In the genomic region with DNA sequence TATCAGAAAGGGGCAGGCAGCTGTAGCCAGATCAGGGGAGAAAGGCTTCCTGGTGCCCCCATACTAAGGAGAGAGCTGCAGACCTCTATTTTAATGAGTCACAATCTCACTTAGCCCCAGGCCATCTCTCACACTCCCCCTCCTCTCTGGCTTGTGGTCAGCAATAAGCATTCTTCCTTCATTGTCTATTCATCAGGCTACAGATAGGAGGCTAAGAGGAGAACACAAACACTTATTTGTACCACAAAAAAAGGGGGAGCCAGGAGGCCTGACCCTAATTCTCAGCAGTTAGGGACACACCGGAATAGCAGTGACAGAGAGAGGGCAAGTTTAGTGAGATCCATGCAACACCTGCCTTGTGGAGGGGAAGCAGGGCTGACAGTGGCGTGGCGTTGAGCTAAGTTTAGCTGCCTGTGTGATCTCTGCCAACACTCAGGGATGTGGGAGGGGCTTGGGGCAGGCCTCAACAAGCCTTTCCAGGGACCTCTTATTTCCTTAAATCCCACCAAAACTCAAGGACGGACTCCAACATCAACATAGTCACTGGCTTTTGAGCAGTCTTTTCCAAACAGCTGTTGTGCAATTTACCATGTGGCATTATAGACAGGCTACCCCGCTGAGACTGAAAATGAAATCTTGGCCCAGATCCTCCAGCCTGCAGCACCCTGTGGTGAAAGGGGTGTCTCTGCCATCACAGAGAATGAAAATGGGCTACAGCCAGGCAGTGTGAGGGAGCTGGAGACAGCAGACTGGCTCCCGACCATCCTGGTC, we compare ENCODE assay signal across 9 cellular contexts.
DNase-seq lines count a peak whose midpoint lies in the region; ATAC-seq, FAIRE-seq and TF ChIP-seq lines count a peak whose summit lies in the region.
"Had no signal": no experiment of that assay in that cellular context is flagged by ENCODE, and none has a peak within 500 bp of the region (broad histone marks: within the 10 kb centered on the region; RNA-seq: fewer than 3 reads in every experiment).

No MANE protein-coding gene starts in this region.

- TF ChIP-seq CTCF in psoas muscle (IDR thresholded peaks at IDR 0.05) = no peak

- peak overlapping the region; percentile 79 for H3K27ac ChIP-seq in psoas muscle
- H3K27ac ChIP-seq: Peyer's patch had no signal

- 15 to 18% (median 17%) methylated on average over 6 of the region's 6 CpGs for WGBS in psoas muscle, 3 donors

- no peaks in the 10 kb centered on the region for H3K36me3 ChIP-seq in psoas muscle (ENCODE audit: insufficient read depth in 1 of 2, low read depth in 1 of 2)
- H3K36me3 ChIP-seq: Peyer's patch had no signal

- FAIRE-seq in H54 (lab: Jason Lieb, UNC) = peak; percentile 61

- no peaks in the 10 kb centered on the region for H3K27me3 ChIP-seq in psoas muscle (ENCODE audit: insufficient read depth in 3 of 3, low read length in 2 of 3)
- H3K27me3 ChIP-seq: Peyer's patch had no signal

- peak; percentile 31 for DNase-seq in H54 (ENCODE audit: insufficient read length, low spot score)
- peak; percentile 73 for DNase-seq in NCI-H526 treated with DMSO at 0.1 percent for 48 hours (lab: John Stamatoyannopoulos, UW)
- peak; percentile 47 to 71 for DNase-seq in psoas muscle
- DNase-seq in stimulated activated naive CD4-positive, alpha-beta T cell (lab: John Stamatoyannopoulos, UW) = no peak
- no peak for DNase-seq in stimulated activated CD4-positive, alpha-beta T cell treated with anti-CD3 and anti-CD28 coated beads, Interleukin-2, amount 100 ng/mL, for 24 hours
- DNase-seq: Peyer's patch had no signal

- TF ChIP-seq POLR2A in H54 (IDR thresholded peaks at IDR 0.05; ENCODE audit: low read depth, low read length) = no peak

- H3K4me1 ChIP-seq in psoas muscle = peaks cover 9% of the 10 kb centered on the region

- ATAC-seq in esophagus mucosa = peak; percentile 46
- ATAC-seq in psoas muscle = peak; percentile 91 to 96 (median 94)
- ATAC-seq in HG03280 (IDR thresholded peaks at IDR 0.05; ENCODE audit: unreplicated experiment) = no peak
- no peak for ATAC-seq in GM21360 (IDR thresholded peaks at IDR 0.05; ENCODE audit: unreplicated experiment)

- H3K4me3 ChIP-seq in psoas muscle = peak overlapping the region; percentile 38
- H3K4me3 ChIP-seq: Peyer's patch had no signal

- intact Hi-C loops in psoas muscle (cut with DNase I) = loop anchor here in 1 of 2 donors (2.0 kb wide), 1 partner anchor 247 kb away; no protein-coding TSS in a partner anchor

- H3K9me3 ChIP-seq in psoas muscle = peaks cover 7% of the 10 kb centered on the region
- H3K9me3 ChIP-seq: Peyer's patch had no signal

Comparison
In these comparisons a context has a peak if more than half of its experiments do, and no peak if none do; other contexts are left out.
1. DNase-seq: peak in H54 (single experiment), NCI-H526 treated with DMSO at 0.1 percent for 48 hours (single experiment) and psoas muscle (2 of 2); none in stimulated activated naive CD4-positive, alpha-beta T cell (0 of 6) and stimulated activated CD4-positive, alpha-beta T cell treated with anti-CD3 and anti-CD28 coated beads, Interleukin-2, amount 100 ng/mL, for 24 hours (0 of 2).
2. ATAC-seq: peak in esophagus mucosa (single experiment) and psoas muscle (4 of 4); none in HG03280 (single experiment) and GM21360 (single experiment).